ENCODE assay signal across 9 cellular contexts in the genomic region with DNA sequence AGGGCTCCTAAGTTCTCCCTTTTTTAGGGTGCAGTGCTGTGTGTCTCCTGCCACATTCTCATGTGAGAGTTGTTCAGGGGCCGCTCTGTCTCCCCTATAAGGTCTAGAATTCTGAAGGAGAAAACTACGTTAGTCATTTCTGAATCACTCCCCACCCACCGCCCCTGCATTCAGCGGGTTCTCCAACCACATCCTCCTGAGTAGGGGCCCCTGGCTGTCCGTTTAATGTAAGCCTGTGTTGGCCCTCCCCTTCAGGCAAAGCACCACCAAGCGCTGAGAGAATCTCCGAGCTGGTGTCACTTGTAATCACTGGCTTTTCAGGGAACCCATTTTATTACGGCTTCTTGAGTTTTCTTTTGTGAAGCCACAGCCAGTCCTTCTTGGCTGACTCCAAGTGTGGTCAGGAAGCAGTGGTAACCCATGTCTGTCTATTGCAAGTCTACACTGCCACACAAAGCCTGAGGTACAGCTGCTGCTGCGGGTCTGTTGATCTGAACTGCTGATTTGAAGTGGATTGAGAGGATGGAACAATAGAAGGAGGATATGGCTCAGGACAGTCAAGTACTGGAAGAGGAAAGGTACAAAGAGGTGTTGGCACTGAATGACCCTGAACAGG. TPM values are rescaled to one million over a fixed set of nuclear protein-coding genes. Genes with fewer than 3 reads are reported as not detected.
DNase-seq lines count a peak whose midpoint lies in the region; ATAC-seq lines count a peak whose summit lies in the region.
"Had no signal": no experiment of that assay in that cellular context is flagged by ENCODE, and none has a peak within 500 bp of the region (broad histone marks: within the 10 kb centered on the region; RNA-seq: fewer than 3 reads in every experiment).

No MANE protein-coding gene starts in this region.

- H3K4me3 Mint-ChIP-seq in effector memory CD8-positive, alpha-beta T cell = peak overlapping the region; percentile 11 to 47
- H3K4me3 Mint-ChIP-seq in stimulated activated naive CD8-positive, alpha-beta T cell treated with anti-CD3 and anti-CD28 coated beads, Interleukin-15, Interleukin-2, amounts not matched to agents 100 ng/mL and 50 ng/mL, for 24 hours = peak overlapping the region; percentile 85

- H3K9me3 Mint-ChIP-seq in effector memory CD8-positive, alpha-beta T cell = peaks cover 0 to 3% of the 10 kb centered on the region in 2 donors
- peaks cover 16% of the 10 kb centered on the region for H3K9me3 Mint-ChIP-seq in stimulated activated naive CD8-positive, alpha-beta T cell treated with anti-CD3 and anti-CD28 coated beads, Interleukin-15, Interleukin-2, amounts not matched to agents 100 ng/mL and 50 ng/mL, for 24 hours

- H3K27me3 Mint-ChIP-seq in effector memory CD8-positive, alpha-beta T cell = no peaks in the 10 kb centered on the region
- H3K27me3 Mint-ChIP-seq in stimulated activated naive CD8-positive, alpha-beta T cell treated with anti-CD3 and anti-CD28 coated beads, Interleukin-15, Interleukin-2, amounts not matched to agents 100 ng/mL and 50 ng/mL, for 24 hours = no peaks in the 10 kb centered on the region

- peak overlapping the region in 1 of 2 donors; percentile 5 for H3K27ac Mint-ChIP-seq in effector memory CD8-positive, alpha-beta T cell
- peak overlapping the region; percentile 92 for H3K27ac Mint-ChIP-seq in stimulated activated naive CD8-positive, alpha-beta T cell treated with anti-CD3 and anti-CD28 coated beads, Interleukin-15, Interleukin-2, amounts not matched to agents 100 ng/mL and 50 ng/mL, for 24 hours

- H3K36me3 Mint-ChIP-seq in effector memory CD8-positive, alpha-beta T cell (ENCODE audit: insufficient read depth) = no peaks in the 10 kb centered on the region
- peaks cover 18% of the 10 kb centered on the region for H3K36me3 Mint-ChIP-seq in stimulated activated naive CD8-positive, alpha-beta T cell treated with anti-CD3 and anti-CD28 coated beads, Interleukin-15, Interleukin-2, amounts not matched to agents 100 ng/mL and 50 ng/mL, for 24 hours (ENCODE audit: low read depth)

- intact Hi-C loops in left ventricle myocardium superior (cut with micrococcal nuclease) = no loop called here

- ATAC-seq in GM19043 (IDR thresholded peaks at IDR 0.05; ENCODE audit: low read depth, unreplicated experiment) (peak; percentile 83), HG03135 (IDR thresholded peaks at IDR 0.05; ENCODE audit: unreplicated experiment) (peak; percentile 90), left ventricle myocardium superior (no peak)
- ATAC-seq in effector memory CD8-positive, alpha-beta T cell (replicated peaks) = peak; percentile 90

- peaks cover 9 to 11% of the 10 kb centered on the region in 2 donors for H3K4me1 Mint-ChIP-seq in effector memory CD8-positive, alpha-beta T cell (ENCODE audit: low read depth in 2 of 2)
- H3K4me1 Mint-ChIP-seq in stimulated activated naive CD8-positive, alpha-beta T cell treated with anti-CD3 and anti-CD28 coated beads, Interleukin-15, Interleukin-2, amounts not matched to agents 100 ng/mL and 50 ng/mL, for 24 hours (ENCODE audit: low read depth) = peaks cover 61% of the 10 kb centered on the region

- DNase-seq in activated CD4-positive, CD25-positive, alpha-beta regulatory T cell (lab: John Stamatoyannopoulos, UW) = peak in 3 of 4 experiments; percentile 25 to 58 (median 29)
- DNase-seq in effector memory CD8-positive, alpha-beta T cell = peak; percentile 21 to 49 (median 28)
- DNase-seq in left ventricle myocardium superior = no peak
- no peak for DNase-seq in pons (ENCODE audit: low spot score)
- DNase-seq in NCI-H1105 (lab: John Stamatoyannopoulos, UW) = no peak

RNA-seq across cellular contexts. Expression of a gene that starts 16.9 kb away (rescaled TPM):
- total RNA-seq in left ventricle myocardium superior = not detected
- total RNA-seq: lung microvascular endothelial cell had no signal

RNA-seq across cellular contexts. Expression of a gene that starts 56.1 kb away (rescaled TPM):
- total RNA-seq in left ventricle myocardium superior = 4.1 TPM

Comparison
In these comparisons a context has a peak if more than half of its experiments do, and no peak if none do; other contexts are left out.
1. DNase-seq: peak in activated CD4-positive, CD25-positive, alpha-beta regulatory T cell (3 of 4) and effector memory CD8-positive, alpha-beta T cell (3 of 3); none in left ventricle myocardium superior (single experiment), pons (single experiment) and NCI-H1105 (single experiment).